13 cellular contexts compared by ENCODE assay signal in genomic region chr18:10099539-10100140, GRCh38.
"Had no signal": no experiment of that assay in that cellular context is flagged by ENCODE, and none has a peak within 500 bp of the region (broad histone marks: within the 10 kb centered on the region; RNA-seq: fewer than 3 reads in every experiment).

No MANE protein-coding gene starts in this region.

- H3K36me3 ChIP-seq: heart right ventricle, left lung, right atrium auricular region, spleen, transverse colon had no signal

- H3K9me3 ChIP-seq: transverse colon had no signal

- H3K4me3 ChIP-seq: heart right ventricle, left lung, right atrium auricular region, spleen, transverse colon had no signal

- DNase-seq: activated CD4-positive, alpha-beta T cell treated with anti-CD3 and anti-CD28 coated beads, Interleukin-2, amount 50 U/mL, for 4 hours; activated CD8-positive, alpha-beta memory T cell treated with anti-CD3 and anti-CD28 coated beads, Interleukin-2, amount 10 ng/mL, durations not matched to agents 7 days and 5 days; activated effector memory CD4-positive, alpha-beta T cell treated with Interleukin-2 at 50 U/mL for 16 hours; activated T-cell treated with anti-CD3 and anti-CD28 coated beads, Interleukin-2, amount 50 U/mL, for 24 hours; heart right ventricle; left lung; nucleus accumbens; spleen; stimulated activated CD4-positive, alpha-beta T cell treated with anti-CD3 and anti-CD28 coated beads, Interleukin-1b, Interleukin-23, amount 100 ng/mL, for 48 hours; stimulated activated naive B cell treated with anti-CD40 and anti-IgM and Interleukin-4, amounts not matched to agents 10 μg/mL and 1 μg/mL and 100 μg/mL, for 72 hours; T-helper 2 cell; transverse colon had no signal

- H3K27me3 ChIP-seq: heart right ventricle, left lung, right atrium auricular region, spleen, transverse colon had no signal

- H3K27ac ChIP-seq: heart right ventricle, left lung, right atrium auricular region, spleen, transverse colon had no signal
